8 cellular contexts compared by ENCODE assay signal in the genomic region with DNA sequence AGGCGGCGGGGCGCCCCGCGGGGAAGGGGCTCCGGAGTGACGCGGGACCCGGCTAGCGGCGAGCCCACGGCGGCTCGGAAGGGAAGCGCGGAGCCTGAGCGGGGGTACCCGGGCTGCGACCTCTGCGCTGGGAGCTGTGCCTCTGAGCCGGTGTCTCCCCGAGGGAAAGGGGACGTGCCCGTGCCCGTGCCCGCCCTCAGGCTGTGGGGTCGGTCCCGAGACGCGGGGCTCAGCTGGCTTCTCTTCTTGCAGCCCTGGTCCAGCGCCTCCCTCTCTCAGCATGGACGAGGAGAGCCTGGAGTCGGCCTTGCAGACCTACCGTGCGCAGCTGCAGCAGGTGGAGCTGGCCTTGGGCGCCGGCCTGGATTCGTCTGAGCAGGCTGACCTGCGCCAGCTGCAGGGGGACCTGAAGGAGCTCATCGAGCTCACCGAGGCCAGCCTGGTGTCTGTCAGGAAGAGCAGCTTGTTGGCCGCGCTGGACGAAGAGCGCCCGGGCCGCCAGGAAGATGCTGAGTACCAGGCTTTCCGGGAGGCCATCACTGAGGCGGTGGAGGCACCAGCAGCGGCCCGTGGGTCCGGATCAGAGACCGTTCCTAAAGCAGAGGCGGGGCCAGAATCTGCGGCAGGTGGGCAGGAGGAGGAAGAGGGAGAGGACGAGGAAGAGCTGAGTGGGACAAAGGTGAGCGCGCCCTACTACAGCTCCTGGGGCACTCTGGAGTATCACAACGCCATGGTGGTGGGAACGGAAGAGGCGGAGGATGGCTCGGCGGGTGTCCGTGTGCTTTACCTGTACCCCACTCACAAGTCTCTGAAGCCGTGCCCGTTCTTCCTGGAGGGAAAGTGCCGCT. TPM values are rescaled to one million over a fixed set of nuclear protein-coding genes. Genes with fewer than 3 reads are reported as not detected.
DNase-seq lines count a peak whose midpoint lies in the region; ATAC-seq, FAIRE-seq and TF ChIP-seq lines count a peak whose summit lies in the region.

No MANE protein-coding gene starts in this region.

- peak overlapping the region; percentile 85 for H3K4me3 Mint-ChIP-seq in activated T-cell treated with anti-CD3 and anti-CD28 coated beads, Interleukin-2, amount 50 U/mL, for 4 hours

- no peaks in the 10 kb centered on the region for H3K27me3 Mint-ChIP-seq in activated T-cell treated with anti-CD3 and anti-CD28 coated beads, Interleukin-2, amount 50 U/mL, for 4 hours (ENCODE audit: low read depth)

- WGBS in spleen, 5 donors: 25 to 55% (median 35%) methylated on average over 32 to 67 of the region's 67 CpGs

- DNase-seq in activated T-cell treated with anti-CD3 and anti-CD28 coated beads, Interleukin-2, amount 50 U/mL, for 4 hours: no peak
- DNase-seq in activated T-cell treated with anti-CD3 and anti-CD28 coated beads for 4 hours (no peak), spleen (peak; percentile 86), D721Med (ENCODE audit: insufficient read length, low spot score) (no peak), T1000 (lab: John Stamatoyannopoulos, UW) (no peak)

- H3K4me3 ChIP-seq in iPS-18c (ENCODE audit: insufficient read depth, low read depth, low read length): peak overlapping the region; percentile 90
- H3K4me3 ChIP-seq in spleen: peak overlapping the region; percentile 75 to 98 (median 90)

- no peaks in the 10 kb centered on the region for H3K27me3 ChIP-seq in spleen (replicated peaks in 1 of 7)

- peaks cover 31% of the 10 kb centered on the region for H3K36me3 Mint-ChIP-seq in activated T-cell treated with anti-CD3 and anti-CD28 coated beads, Interleukin-2, amount 50 U/mL, for 4 hours (ENCODE audit: insufficient read depth)

- no peak for FAIRE-seq in D721Med (lab: Jason Lieb, UNC)

- H3K36me3 ChIP-seq in spleen: peaks cover 0 to 80% (median 63%) of the 10 kb centered on the region in 6 donors

- peaks cover 27 to 93% (median 70%) of the 10 kb centered on the region in 6 donors for H3K4me1 ChIP-seq in spleen

- H3K27ac ChIP-seq in angular gyrus (ENCODE audit: low read depth, low read length): peak overlapping the region; percentile 15
- peak overlapping the region; percentile 83 to 95 (median 90) for H3K27ac ChIP-seq in spleen

- no peaks in the 10 kb centered on the region for H3K9me3 ChIP-seq in iPS-18c (ENCODE audit: control insufficient read depth, insufficient read depth, low read length)
- peaks cover 0 to 6% (median 0%) of the 10 kb centered on the region in 8 donors for H3K9me3 ChIP-seq in spleen

- no peaks in the 10 kb centered on the region for H3K9me3 Mint-ChIP-seq in activated T-cell treated with anti-CD3 and anti-CD28 coated beads, Interleukin-2, amount 50 U/mL, for 4 hours

- intact Hi-C loops in spleen (cut with DNase I; ENCODE audit: low total_unique reads): loop anchor here (10.0 kb wide), 1 partner anchor 156 kb away; a partner anchor contains a TSS

- H3K4me1 Mint-ChIP-seq in activated T-cell treated with anti-CD3 and anti-CD28 coated beads, Interleukin-2, amount 50 U/mL, for 4 hours (ENCODE audit: low read depth): peaks cover 49% of the 10 kb centered on the region

- TF ChIP-seq POLR2A in spleen (IDR thresholded peaks at IDR 0.05): no peak

- no peak for TF ChIP-seq CTCF in spleen (IDR thresholded peaks at IDR 0.05 in 8 of 11, conservative IDR thresholded peaks at IDR 0.05 in 3 of 11)
- TF ChIP-seq CTCF in D721Med (IDR thresholded peaks at IDR 0.05; ENCODE audit: insufficient read depth, missing control alignments): no peak

- ATAC-seq in activated T-cell treated with anti-CD3 and anti-CD28 coated beads, Interleukin-2, amount 50 U/mL, for 4 hours: peak; percentile 10 to 18
- peak; percentile 17 for ATAC-seq in HG03442 (IDR thresholded peaks at IDR 0.05; ENCODE audit: unreplicated experiment)

RNA-seq across cellular contexts. Expression of a gene that starts 0.7 kb away (rescaled TPM):
- total RNA-seq in activated T-cell treated with anti-CD3 and anti-CD28 coated beads, Interleukin-2, amount 50 U/mL, for 4 hours: 10 to 100 TPM; 38.1 to 43.9 (median 42.0) TPM
- 10 to 100 TPM; 23.6 to 45.7 (median 38.1) TPM for total RNA-seq in spleen
- 10 to 100 TPM; 27.6 to 72.8 (median 50.0) TPM for polyA plus RNA-seq in spleen

RNA-seq across cellular contexts. Expression of a gene that starts 0.7 kb away (rescaled TPM):
- 10 to 100 TPM; 62.1 to 67.1 (median 63.5) TPM for total RNA-seq in activated T-cell treated with anti-CD3 and anti-CD28 coated beads, Interleukin-2, amount 50 U/mL, for 4 hours
- total RNA-seq in spleen: 10 to 100 TPM; 36.7 to 84.2 (median 60.8) TPM
- 100 to 1,000 TPM in 1 of 3 donors, 10 to 100 TPM in 2; 64.5 to 118 (median 83.8) TPM for polyA plus RNA-seq in spleen

RNA-seq across cellular contexts. Expression of a gene that starts 12.1 kb away (rescaled TPM):
- total RNA-seq in activated T-cell treated with anti-CD3 and anti-CD28 coated beads, Interleukin-2, amount 50 U/mL, for 4 hours: under 1 TPM in 1 of 3 donors, not detected in 2; 0.47 TPM
- 100 to 1,000 TPM in 1 of 7 donors, 10 to 100 TPM in 5, 1 to 10 TPM in 1; 8.9 to 104 (median 41.0) TPM for total RNA-seq in spleen
- 10 to 100 TPM; 12.3 to 28.1 (median 23.8) TPM for polyA plus RNA-seq in spleen

RNA-seq across cellular contexts. Expression of a gene that starts 27.9 kb away (rescaled TPM):
- 10 to 100 TPM in 1 of 3 donors, 1 to 10 TPM in 2; 7.1 to 10.4 (median 9.3) TPM for total RNA-seq in activated T-cell treated with anti-CD3 and anti-CD28 coated beads, Interleukin-2, amount 50 U/mL, for 4 hours
- 10 to 100 TPM; 24.0 to 93.4 (median 39.0) TPM for total RNA-seq in spleen
- 10 to 100 TPM; 56.2 to 96.6 (median 80.4) TPM for polyA plus RNA-seq in spleen

RNA-seq across cellular contexts. Expression of a gene that starts 31.1 kb away (rescaled TPM):
- total RNA-seq in activated T-cell treated with anti-CD3 and anti-CD28 coated beads, Interleukin-2, amount 50 U/mL, for 4 hours: 10 to 100 TPM; 17.2 to 18.1 (median 17.3) TPM
- total RNA-seq in spleen: 100 to 1,000 TPM in 1 of 7 donors, 10 to 100 TPM in 6; 39.9 to 107 (median 64.8) TPM
- 10 to 100 TPM; 27.5 to 44.0 (median 34.3) TPM for polyA plus RNA-seq in spleen

Comparison
In these comparisons a context has a peak if more than half of its experiments do, and no peak if none do; other contexts are left out.
1. RNA of a gene that starts 12.1 kb away (total RNA-seq): 8.9 to 104 TPM in spleen; 0.47 TPM in activated T-cell treated with anti-CD3 and anti-CD28 coated beads, Interleukin-2, amount 50 U/mL, for 4 hours; every median in the first group is over 4 times any median in the second.